8 cellular contexts compared by ENCODE assay signal in the genomic region with DNA sequence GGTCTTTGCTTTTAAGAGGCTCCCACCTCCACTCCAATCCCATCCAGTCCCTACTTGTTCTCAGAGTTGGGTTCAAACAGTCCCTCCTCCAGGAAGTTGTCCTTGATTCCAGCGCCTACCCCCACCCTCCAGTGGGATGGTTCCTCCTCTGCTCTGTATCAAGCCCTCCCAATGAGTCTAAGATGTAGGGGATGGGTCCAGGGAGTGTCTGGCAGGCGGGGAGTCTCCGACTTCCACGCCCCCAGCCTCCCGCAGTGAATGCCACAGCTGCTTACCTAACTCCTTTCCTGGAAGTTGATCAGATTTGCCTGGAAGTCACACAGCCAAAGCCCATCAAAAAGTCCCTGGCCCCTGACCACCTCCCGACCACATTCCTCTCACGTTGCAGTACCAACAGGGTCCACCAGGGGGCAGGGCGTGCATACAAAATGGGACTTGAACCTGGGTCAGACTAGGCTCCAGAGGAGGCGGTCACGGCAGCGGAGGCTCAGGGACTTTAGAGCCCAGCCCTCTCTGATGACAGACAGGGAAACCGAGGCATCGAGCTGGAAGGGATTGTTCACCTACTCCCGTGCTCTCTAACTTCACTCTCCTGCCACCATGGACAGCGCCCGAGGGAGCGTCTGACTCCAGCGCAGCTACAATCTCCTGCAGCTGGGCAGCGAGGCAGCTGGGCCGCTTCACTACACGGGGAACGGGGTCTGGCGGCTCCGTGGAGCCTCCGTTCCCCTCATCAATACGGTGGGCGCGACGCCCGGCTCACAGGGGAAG. TPM values are rescaled to one million over a fixed set of nuclear protein-coding genes. Genes with fewer than 3 reads are reported as not detected.
DNase-seq lines count a peak whose midpoint lies in the region; ATAC-seq and TF ChIP-seq lines count a peak whose summit lies in the region.

No MANE protein-coding gene starts in this region.

- intact Hi-C loops in Calu3 (cut with micrococcal nuclease; ENCODE audit: unreplicated experiment): loop anchor here (1.0 kb wide), 1 partner anchor 228 kb away; no protein-coding TSS in a partner anchor

- H3K4me1 Mint-ChIP-seq in Calu3 (ENCODE audit: low read depth, unreplicated experiment): peaks cover 39% of the 10 kb centered on the region

- peak overlapping the region; percentile 44 to 51 for H3K4me3 ChIP-seq in mucosa of rectum (ENCODE audit: low read length in 2 of 2)

- no peak overlapping the region for H3K4me3 Mint-ChIP-seq in Calu3 (ENCODE audit: low read depth, unreplicated experiment)

- peak overlapping the region in 1 of 2 donors; percentile 29 for H3K9ac ChIP-seq in mucosa of rectum (ENCODE audit: low read depth in 1 of 2, low read length in 2 of 2)

- H3K27ac Mint-ChIP-seq in Calu3 (ENCODE audit: unreplicated experiment): no peak overlapping the region

- H3K36me3 ChIP-seq in mucosa of rectum (ENCODE audit: control insufficient read depth in 2 of 2, insufficient read depth in 2 of 2, low read length in 2 of 2): no peaks in the 10 kb centered on the region

- TF ChIP-seq CTCF in Calu3 (IDR thresholded peaks at IDR 0.05; ENCODE audit: unreplicated experiment): peak; percentile 94

- CTCF ChIA-PET in Calu3 (lab: Charles Lee): interaction anchor here (1.1 to 1.9 kb wide), 3 partner anchors 11 to 229 kb away, joined by 3 to 12 read pairs (median 5); no protein-coding TSS in a partner anchor

- peaks cover 19 to 31% of the 10 kb centered on the region in 2 donors for H3K4me1 ChIP-seq in mucosa of rectum (ENCODE audit: control insufficient read depth in 2 of 2, insufficient read depth in 2 of 2, low read length in 2 of 2)

- H3K27me3 ChIP-seq in mucosa of rectum (ENCODE audit: control insufficient read depth in 2 of 2, insufficient read depth in 2 of 2, low read length in 2 of 2): no peaks in the 10 kb centered on the region

- H3K9me3 Mint-ChIP-seq in Calu3 (ENCODE audit: low read depth, unreplicated experiment): no peaks in the 10 kb centered on the region

- peak overlapping the region; percentile 34 to 43 for H3K27ac ChIP-seq in mucosa of rectum (ENCODE audit: low read depth in 2 of 2, low read length in 2 of 2)

- H3K9me3 ChIP-seq in mucosa of rectum (ENCODE audit: control insufficient read depth in 2 of 2, low read length in 2 of 2): no peaks in the 10 kb centered on the region

- H3K36me3 Mint-ChIP-seq in Calu3 (ENCODE audit: insufficient read depth, unreplicated experiment): no peaks in the 10 kb centered on the region

- DNase-seq in Calu3: peak; percentile 71
- peak; percentile 47 for DNase-seq in NOMO-1 treated with DMSO at 0.1 percent for 48 hours (lab: John Stamatoyannopoulos, UW; ENCODE audit: unreplicated experiment)
- peak; percentile 65 for DNase-seq in activated T-cell treated with anti-CD3 and anti-CD28 coated beads for 1 hour (ENCODE audit: low read depth)
- DNase-seq in stimulated activated CD8-positive, alpha-beta memory T cell treated with anti-CD3 and anti-CD28 coated beads, Interleukin-4, amount 100 ng/mL, for 48 hours: peak; percentile 95
- no peak for DNase-seq in DMS79 treated with DMSO at 0.1 percent for 48 hours (lab: John Stamatoyannopoulos, UW)

- no TSS peak for BruUV-seq in Calu3 (replicated peaks; lab: Mats Ljungman, UMichigan)

- no peaks in the 10 kb centered on the region for H3K27me3 Mint-ChIP-seq in Calu3 (ENCODE audit: unreplicated experiment)

- peak; percentile 33 for ATAC-seq in HG03045 (IDR thresholded peaks at IDR 0.05; ENCODE audit: unreplicated experiment)
- ATAC-seq in esophagus mucosa: peak; percentile 71

RNA-seq across cellular contexts. Expression of a gene that starts 25.0 kb away (rescaled TPM):
- total RNA-seq in Calu3 (2022) (15.5 and 21.7 TPM in 2 replicates), esophagus mucosa (9.8 TPM)
